Comparison of ENCODE assay signal across 1 cellular context in the genomic region with DNA sequence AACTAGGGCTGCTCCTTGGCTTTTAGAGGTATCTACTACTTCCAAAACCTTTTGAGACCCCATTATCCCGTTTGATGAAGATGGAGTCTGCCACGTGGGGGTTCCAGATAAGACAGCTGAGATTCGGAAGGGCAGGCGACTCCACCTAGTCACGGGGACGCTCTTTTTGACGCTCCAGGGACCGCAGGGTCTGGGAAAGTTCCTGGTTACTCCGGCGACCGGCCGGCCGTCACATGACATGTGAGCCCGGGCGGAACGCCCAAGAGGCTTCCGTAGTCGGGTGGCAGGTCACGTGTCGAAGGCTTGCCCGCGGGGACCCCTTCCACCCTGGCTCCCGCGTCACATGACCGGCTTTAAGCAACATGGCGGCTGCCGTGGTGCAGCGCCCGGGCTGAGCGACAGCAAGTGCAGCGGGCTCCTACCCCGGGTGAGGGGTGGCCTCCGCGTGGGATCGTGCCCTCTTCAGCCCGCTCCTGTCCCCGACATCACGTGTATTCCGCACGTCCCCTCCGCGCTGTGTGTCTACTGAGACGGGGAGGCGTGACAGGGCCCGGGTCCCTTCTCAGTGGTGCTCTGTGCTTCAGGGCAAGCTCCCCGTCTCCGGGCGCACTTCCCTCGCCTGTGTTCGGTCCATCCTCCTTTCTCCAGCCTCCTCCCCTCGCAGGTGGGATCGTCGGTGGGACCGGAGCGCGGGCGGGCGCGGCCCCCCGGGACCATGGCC.
TF ChIP-seq lines count a peak whose summit lies in the region.

A gene with protein sequence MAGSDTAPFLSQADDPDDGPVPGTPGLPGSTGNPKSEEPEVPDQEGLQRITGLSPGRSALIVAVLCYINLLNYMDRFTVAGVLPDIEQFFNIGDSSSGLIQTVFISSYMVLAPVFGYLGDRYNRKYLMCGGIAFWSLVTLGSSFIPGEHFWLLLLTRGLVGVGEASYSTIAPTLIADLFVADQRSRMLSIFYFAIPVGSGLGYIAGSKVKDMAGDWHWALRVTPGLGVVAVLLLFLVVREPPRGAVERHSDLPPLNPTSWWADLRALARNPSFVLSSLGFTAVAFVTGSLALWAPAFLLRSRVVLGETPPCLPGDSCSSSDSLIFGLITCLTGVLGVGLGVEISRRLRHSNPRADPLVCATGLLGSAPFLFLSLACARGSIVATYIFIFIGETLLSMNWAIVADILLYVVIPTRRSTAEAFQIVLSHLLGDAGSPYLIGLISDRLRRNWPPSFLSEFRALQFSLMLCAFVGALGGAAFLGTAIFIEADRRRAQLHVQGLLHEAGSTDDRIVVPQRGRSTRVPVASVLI (plus strand): TSS at position 342 of the 721 bp plus-strand sequence. CDS start 374 bp downstream, at position 716.

TF ChIP-seq in HepG2, 621 proteins besides CTCF, POLR2A, EP300 and RAD21 (continued from another document and continues in another):
- TF ChIP-seq, protein P1, sequence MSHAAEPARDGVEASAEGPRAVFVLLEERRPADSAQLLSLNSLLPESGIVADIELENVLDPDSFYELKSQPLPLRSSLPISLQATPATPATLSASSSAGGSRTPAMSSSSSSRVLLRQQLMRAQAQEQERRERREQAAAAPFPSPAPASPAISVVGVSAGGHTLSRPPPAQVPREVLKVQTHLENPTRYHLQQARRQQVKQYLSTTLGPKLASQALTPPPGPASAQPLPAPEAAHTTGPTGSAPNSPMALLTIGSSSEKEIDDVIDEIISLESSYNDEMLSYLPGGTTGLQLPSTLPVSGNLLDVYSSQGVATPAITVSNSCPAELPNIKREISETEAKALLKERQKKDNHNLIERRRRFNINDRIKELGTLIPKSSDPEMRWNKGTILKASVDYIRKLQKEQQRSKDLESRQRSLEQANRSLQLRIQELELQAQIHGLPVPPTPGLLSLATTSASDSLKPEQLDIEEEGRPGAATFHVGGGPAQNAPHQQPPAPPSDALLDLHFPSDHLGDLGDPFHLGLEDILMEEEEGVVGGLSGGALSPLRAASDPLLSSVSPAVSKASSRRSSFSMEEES (CRISPR knock-in tag; IDR thresholded peaks at IDR 0.05) = peak; percentile 100
- TF ChIP-seq, protein P2, sequence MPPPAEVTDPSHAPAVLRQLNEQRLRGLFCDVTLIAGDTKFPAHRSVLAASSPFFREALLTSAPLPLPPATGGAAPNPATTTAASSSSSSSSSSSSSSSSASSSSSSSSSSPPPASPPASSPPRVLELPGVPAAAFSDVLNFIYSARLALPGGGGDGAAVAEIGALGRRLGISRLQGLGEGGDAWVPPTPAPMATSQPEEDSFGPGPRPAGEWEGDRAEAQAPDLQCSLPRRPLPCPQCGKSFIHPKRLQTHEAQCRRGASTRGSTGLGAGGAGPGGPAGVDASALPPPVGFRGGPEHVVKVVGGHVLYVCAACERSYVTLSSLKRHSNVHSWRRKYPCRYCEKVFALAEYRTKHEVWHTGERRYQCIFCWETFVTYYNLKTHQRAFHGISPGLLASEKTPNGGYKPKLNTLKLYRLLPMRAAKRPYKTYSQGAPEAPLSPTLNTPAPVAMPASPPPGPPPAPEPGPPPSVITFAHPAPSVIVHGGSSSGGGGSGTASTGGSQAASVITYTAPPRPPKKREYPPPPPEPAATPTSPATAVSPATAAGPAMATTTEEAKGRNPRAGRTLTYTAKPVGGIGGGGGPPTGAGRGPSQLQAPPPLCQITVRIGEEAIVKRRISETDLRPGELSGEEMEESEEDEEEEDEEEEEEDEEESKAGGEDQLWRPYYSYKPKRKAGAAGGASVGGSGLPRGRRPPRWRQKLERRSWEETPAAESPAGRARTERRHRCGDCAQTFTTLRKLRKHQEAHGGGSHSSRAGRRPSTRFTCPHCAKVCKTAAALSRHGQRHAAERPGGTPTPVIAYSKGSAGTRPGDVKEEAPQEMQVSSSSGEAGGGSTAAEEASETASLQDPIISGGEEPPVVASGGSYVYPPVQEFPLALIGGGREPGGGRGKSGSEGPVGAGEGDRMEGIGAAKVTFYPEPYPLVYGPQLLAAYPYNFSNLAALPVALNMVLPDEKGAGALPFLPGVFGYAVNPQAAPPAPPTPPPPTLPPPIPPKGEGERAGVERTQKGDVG (CRISPR knock-in tag; IDR thresholded peaks at IDR 0.05; ENCODE audit: borderline replicate concordance) = peak; percentile 90
- TF ChIP-seq, protein P3, sequence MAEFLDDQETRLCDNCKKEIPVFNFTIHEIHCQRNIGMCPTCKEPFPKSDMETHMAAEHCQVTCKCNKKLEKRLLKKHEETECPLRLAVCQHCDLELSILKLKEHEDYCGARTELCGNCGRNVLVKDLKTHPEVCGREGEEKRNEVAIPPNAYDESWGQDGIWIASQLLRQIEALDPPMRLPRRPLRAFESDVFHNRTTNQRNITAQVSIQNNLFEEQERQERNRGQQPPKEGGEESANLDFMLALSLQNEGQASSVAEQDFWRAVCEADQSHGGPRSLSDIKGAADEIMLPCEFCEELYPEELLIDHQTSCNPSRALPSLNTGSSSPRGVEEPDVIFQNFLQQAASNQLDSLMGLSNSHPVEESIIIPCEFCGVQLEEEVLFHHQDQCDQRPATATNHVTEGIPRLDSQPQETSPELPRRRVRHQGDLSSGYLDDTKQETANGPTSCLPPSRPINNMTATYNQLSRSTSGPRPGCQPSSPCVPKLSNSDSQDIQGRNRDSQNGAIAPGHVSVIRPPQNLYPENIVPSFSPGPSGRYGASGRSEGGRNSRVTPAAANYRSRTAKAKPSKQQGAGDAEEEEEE (CRISPR knock-in tag; IDR thresholded peaks at IDR 0.05; ENCODE audit: borderline replicate concordance) = no peak
- peak; percentile 39; the same call in 1 of the 2 replicates for TF ChIP-seq ZNF660 (CRISPR knock-in tag; IDR thresholded peaks at IDR 0.05; ENCODE audit: borderline replicate concordance, low read depth)
- TF ChIP-seq, protein P4, sequence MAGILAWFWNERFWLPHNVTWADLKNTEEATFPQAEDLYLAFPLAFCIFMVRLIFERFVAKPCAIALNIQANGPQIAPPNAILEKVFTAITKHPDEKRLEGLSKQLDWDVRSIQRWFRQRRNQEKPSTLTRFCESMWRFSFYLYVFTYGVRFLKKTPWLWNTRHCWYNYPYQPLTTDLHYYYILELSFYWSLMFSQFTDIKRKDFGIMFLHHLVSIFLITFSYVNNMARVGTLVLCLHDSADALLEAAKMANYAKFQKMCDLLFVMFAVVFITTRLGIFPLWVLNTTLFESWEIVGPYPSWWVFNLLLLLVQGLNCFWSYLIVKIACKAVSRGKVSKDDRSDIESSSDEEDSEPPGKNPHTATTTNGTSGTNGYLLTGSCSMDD (CRISPR knock-in tag; IDR thresholded peaks at IDR 0.05) = no peak
- peak; percentile 85 for TF ChIP-seq AGO2 (optimal IDR thresholded peaks at IDR 0.05; ENCODE audit: low read depth, low read length)
- TF ChIP-seq, protein P5, sequence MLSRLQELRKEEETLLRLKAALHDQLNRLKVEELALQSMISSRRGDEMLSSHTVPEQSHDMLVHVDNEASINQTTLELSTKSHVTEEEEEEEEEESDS (CRISPR knock-in tag; IDR thresholded peaks at IDR 0.05; ENCODE audit: borderline replicate concordance) = peak; percentile 49; the same call in 1 of the 2 replicates
- peak; percentile 94; the same call in 1 of the 2 replicates for TF ChIP-seq ZNF207 (IDR thresholded peaks at IDR 0.05; ENCODE audit: borderline replicate concordance)
- no peak for TF ChIP-seq PHB2 (IDR thresholded peaks at IDR 0.05; ENCODE audit: partially characterized antibody)
- TF ChIP-seq, protein P6, sequence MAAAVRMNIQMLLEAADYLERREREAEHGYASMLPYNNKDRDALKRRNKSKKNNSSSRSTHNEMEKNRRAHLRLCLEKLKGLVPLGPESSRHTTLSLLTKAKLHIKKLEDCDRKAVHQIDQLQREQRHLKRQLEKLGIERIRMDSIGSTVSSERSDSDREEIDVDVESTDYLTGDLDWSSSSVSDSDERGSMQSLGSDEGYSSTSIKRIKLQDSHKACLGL (CRISPR knock-in tag; IDR thresholded peaks at IDR 0.05) = peak; percentile 96
- TF ChIP-seq HDAC2 (CRISPR knock-in tag; IDR thresholded peaks at IDR 0.05) = peak; percentile 99
- TF ChIP-seq, protein P7, sequence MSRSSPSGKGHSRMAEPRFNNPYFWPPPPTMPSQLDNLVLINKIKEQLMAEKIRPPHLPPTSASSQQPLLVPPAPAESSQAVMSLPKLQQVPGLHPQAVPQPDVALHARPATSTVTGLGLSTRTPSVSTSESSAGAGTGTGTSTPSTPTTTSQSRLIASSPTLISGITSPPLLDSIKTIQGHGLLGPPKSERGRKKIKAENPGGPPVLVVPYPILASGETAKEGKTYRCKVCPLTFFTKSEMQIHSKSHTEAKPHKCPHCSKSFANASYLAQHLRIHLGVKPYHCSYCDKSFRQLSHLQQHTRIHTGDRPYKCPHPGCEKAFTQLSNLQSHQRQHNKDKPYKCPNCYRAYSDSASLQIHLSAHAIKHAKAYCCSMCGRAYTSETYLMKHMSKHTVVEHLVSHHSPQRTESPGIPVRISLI (CRISPR knock-in tag; IDR thresholded peaks at IDR 0.05; ENCODE audit: borderline replicate concordance) = peak; percentile 73; the same call in 1 of the 2 replicates
- TF ChIP-seq ZNF33B (CRISPR knock-in tag; IDR thresholded peaks at IDR 0.05) = peak; percentile 92
- no peak for TF ChIP-seq RBM22 (optimal IDR thresholded peaks at IDR 0.05; ENCODE audit: low read length)
- no peak for TF ChIP-seq ZNF10 (CRISPR knock-in tag; IDR thresholded peaks at IDR 0.05; ENCODE audit: borderline replicate concordance, low read depth)
- TF ChIP-seq ZNF552 (CRISPR knock-in tag; IDR thresholded peaks at IDR 0.05; ENCODE audit: borderline replicate concordance) = no peak
- TF ChIP-seq, protein P8, sequence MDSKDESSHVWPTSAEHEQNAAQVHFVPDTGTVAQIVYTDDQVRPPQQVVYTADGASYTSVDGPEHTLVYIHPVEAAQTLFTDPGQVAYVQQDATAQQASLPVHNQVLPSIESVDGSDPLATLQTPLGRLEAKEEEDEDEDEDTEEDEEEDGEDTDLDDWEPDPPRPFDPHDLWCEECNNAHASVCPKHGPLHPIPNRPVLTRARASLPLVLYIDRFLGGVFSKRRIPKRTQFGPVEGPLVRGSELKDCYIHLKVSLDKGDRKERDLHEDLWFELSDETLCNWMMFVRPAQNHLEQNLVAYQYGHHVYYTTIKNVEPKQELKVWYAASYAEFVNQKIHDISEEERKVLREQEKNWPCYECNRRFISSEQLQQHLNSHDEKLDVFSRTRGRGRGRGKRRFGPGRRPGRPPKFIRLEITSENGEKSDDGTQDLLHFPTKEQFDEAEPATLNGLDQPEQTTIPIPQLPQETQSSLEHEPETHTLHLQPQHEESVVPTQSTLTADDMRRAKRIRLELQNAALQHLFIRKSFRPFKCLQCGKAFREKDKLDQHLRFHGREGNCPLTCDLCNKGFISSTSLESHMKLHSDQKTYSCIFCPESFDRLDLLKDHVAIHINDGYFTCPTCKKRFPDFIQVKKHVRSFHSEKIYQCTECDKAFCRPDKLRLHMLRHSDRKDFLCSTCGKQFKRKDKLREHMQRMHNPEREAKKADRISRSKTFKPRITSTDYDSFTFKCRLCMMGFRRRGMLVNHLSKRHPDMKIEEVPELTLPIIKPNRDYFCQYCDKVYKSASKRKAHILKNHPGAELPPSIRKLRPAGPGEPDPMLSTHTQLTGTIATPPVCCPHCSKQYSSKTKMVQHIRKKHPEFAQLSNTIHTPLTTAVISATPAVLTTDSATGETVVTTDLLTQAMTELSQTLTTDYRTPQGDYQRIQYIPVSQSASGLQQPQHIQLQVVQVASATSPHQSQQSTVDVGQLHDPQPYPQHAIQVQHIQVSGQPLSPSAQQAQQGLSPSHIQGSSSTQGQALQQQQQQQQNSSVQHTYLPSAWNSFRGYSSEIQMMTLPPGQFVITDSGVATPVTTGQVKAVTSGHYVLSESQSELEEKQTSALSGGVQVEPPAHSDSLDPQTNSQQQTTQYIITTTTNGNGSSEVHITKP (CRISPR knock-in tag; IDR thresholded peaks at IDR 0.05; ENCODE audit: low read depth) = 0 out of 2 replicates have a peak, but pooled peaks have one; percentile 39
- peak; percentile 89 for TF ChIP-seq HES4 (CRISPR knock-in tag; IDR thresholded peaks at IDR 0.05; ENCODE audit: borderline replicate concordance)
- TF ChIP-seq KDM6A (CRISPR knock-in tag; IDR thresholded peaks at IDR 0.05; ENCODE audit: low read depth) = no peak
- TF ChIP-seq ZNF879 (CRISPR knock-in tag; IDR thresholded peaks at IDR 0.05) = 0 out of 2 replicates have a peak, but pooled peaks have one; percentile 78
- TF ChIP-seq NFIB (CRISPR knock-in tag; IDR thresholded peaks at IDR 0.05; ENCODE audit: borderline replicate concordance) = no peak
- 0 out of 2 replicates have a peak, but pooled peaks have one; percentile 55 for TF ChIP-seq ZNF549 (CRISPR knock-in tag; IDR thresholded peaks at IDR 0.05)
- peak; percentile 74; the same call in 1 of the 2 replicates for TF ChIP-seq ZNF263 (CRISPR knock-in tag; IDR thresholded peaks at IDR 0.05)
- TF ChIP-seq ZNF878 (CRISPR knock-in tag; IDR thresholded peaks at IDR 0.05) = no peak; the same call in 1 of the 2 replicates
- peak; percentile 73; the same call in 1 of the 2 replicates for TF ChIP-seq ISX (CRISPR knock-in tag; conservative IDR thresholded peaks at IDR 0.05)
- TF ChIP-seq, protein P9, sequence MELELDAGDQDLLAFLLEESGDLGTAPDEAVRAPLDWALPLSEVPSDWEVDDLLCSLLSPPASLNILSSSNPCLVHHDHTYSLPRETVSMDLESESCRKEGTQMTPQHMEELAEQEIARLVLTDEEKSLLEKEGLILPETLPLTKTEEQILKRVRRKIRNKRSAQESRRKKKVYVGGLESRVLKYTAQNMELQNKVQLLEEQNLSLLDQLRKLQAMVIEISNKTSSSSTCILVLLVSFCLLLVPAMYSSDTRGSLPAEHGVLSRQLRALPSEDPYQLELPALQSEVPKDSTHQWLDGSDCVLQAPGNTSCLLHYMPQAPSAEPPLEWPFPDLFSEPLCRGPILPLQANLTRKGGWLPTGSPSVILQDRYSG (CRISPR knock-in tag; IDR thresholded peaks at IDR 0.05) = peak; percentile 79; the same call in 1 of the 2 replicates
- no peak for TF ChIP-seq HOXA9 (CRISPR knock-in tag; IDR thresholded peaks at IDR 0.05; ENCODE audit: borderline replicate concordance)
- TF ChIP-seq, protein P10, sequence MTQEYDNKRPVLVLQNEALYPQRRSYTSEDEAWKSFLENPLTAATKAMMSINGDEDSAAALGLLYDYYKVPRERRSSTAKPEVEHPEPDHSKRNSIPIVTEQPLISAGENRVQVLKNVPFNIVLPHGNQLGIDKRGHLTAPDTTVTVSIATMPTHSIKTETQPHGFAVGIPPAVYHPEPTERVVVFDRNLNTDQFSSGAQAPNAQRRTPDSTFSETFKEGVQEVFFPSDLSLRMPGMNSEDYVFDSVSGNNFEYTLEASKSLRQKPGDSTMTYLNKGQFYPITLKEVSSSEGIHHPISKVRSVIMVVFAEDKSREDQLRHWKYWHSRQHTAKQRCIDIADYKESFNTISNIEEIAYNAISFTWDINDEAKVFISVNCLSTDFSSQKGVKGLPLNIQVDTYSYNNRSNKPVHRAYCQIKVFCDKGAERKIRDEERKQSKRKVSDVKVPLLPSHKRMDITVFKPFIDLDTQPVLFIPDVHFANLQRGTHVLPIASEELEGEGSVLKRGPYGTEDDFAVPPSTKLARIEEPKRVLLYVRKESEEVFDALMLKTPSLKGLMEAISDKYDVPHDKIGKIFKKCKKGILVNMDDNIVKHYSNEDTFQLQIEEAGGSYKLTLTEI (CRISPR knock-in tag; conservative IDR thresholded peaks at IDR 0.05) = no peak
- TF ChIP-seq MEIS2 (CRISPR knock-in tag; IDR thresholded peaks at IDR 0.05) = peak; percentile 88
- TF ChIP-seq ZNF782 (CRISPR knock-in tag; IDR thresholded peaks at IDR 0.05; ENCODE audit: borderline replicate concordance) = peak; percentile 85; the same call in 1 of the 2 replicates
